Comparison of ENCODE assay signal across 35 cellular contexts in genomic region chr15:53133255-53133654, GRCh38.
"Had no signal": no experiment of that assay in that cellular context is flagged by ENCODE, and none has a peak within 500 bp of the region (broad histone marks: within the 10 kb centered on the region; RNA-seq: fewer than 3 reads in every experiment).

No MANE protein-coding gene starts in this region.

- H3K36me3 ChIP-seq: brain microvascular endothelial cell, WERI-Rb-1 had no signal

- H3K4me3 Mint-ChIP-seq: activated CD4-positive, alpha-beta memory T cell treated with anti-CD3 and anti-CD28 coated beads, Interleukin-2, amount 10 ng/mL, durations not matched to agents 7 days and 5 days; activated CD8-positive, alpha-beta memory T cell treated with anti-CD3 and anti-CD28 coated beads, Interleukin-2, amount 10 ng/mL, durations not matched to agents 7 days and 5 days; activated naive CD8-positive, alpha-beta T cell treated with anti-CD3 and anti-CD28 coated beads for 36 hours had no signal

- H3K27me3 Mint-ChIP-seq: activated CD4-positive, alpha-beta memory T cell treated with anti-CD3 and anti-CD28 coated beads, Interleukin-2, amount 10 ng/mL, durations not matched to agents 7 days and 5 days; activated CD8-positive, alpha-beta memory T cell treated with anti-CD3 and anti-CD28 coated beads, Interleukin-2, amount 10 ng/mL, durations not matched to agents 7 days and 5 days had no signal

- H3K27me3 ChIP-seq: brain microvascular endothelial cell had no signal

- H3K27ac ChIP-seq: brain microvascular endothelial cell, WERI-Rb-1 had no signal

- H3K27ac Mint-ChIP-seq: activated CD4-positive, alpha-beta memory T cell treated with anti-CD3 and anti-CD28 coated beads, Interleukin-2, amount 10 ng/mL, durations not matched to agents 7 days and 5 days; activated CD8-positive, alpha-beta memory T cell treated with anti-CD3 and anti-CD28 coated beads, Interleukin-2, amount 10 ng/mL, durations not matched to agents 7 days and 5 days; activated naive CD8-positive, alpha-beta T cell treated with anti-CD3 and anti-CD28 coated beads for 36 hours had no signal

- H3K4me3 ChIP-seq: K562 had no signal

- H3K36me3 Mint-ChIP-seq: activated CD8-positive, alpha-beta memory T cell treated with anti-CD3 and anti-CD28 coated beads, Interleukin-2, amount 10 ng/mL, durations not matched to agents 7 days and 5 days; activated naive CD8-positive, alpha-beta T cell treated with anti-CD3 and anti-CD28 coated beads for 36 hours had no signal

- H3K4me1 Mint-ChIP-seq: activated CD4-positive, alpha-beta memory T cell treated with anti-CD3 and anti-CD28 coated beads, Interleukin-2, amount 10 ng/mL, durations not matched to agents 7 days and 5 days; activated CD8-positive, alpha-beta memory T cell treated with anti-CD3 and anti-CD28 coated beads, Interleukin-2, amount 10 ng/mL, durations not matched to agents 7 days and 5 days; activated naive CD8-positive, alpha-beta T cell treated with anti-CD3 and anti-CD28 coated beads for 36 hours had no signal

- ATAC-seq: activated CD8-positive, alpha-beta memory T cell treated with anti-CD3 and anti-CD28 coated beads, Interleukin-2, amount 10 ng/mL, durations not matched to agents 7 days and 5 days; K562; Panc1; SK-N-SH treated with all-trans-retinoic acid at 6 μM for 48 hours had no signal

- DNase-seq: activated CD4-positive, alpha-beta memory T cell treated with anti-CD3 and anti-CD28 coated beads, Interleukin-2, amount 10 ng/mL, durations not matched to agents 7 days and 5 days; activated CD4-positive, alpha-beta T cell treated with anti-CD3 and anti-CD28 coated beads for 1 hour; activated CD4-positive, alpha-beta T cell treated with anti-CD3 and anti-CD28 coated beads for 48 hours; activated CD4-positive, CD25-positive, alpha-beta regulatory T cell; activated CD8-positive, alpha-beta memory T cell treated with anti-CD3 and anti-CD28 coated beads for 24 hours; activated CD8-positive, alpha-beta memory T cell treated with anti-CD3 and anti-CD28 coated beads, Interleukin-2, amount 10 ng/mL, durations not matched to agents 7 days and 5 days; activated CD8-positive, alpha-beta memory T cell treated with anti-CD3 and anti-CD28 coated beads, Interleukin-2, amount 50 U/mL, for 48 hours; activated effector memory CD4-positive, alpha-beta T cell treated with anti-CD3 and anti-CD28 coated beads, Interleukin-2, amount 50 U/mL, for 16 hours; activated naive CD4-positive, alpha-beta T cell; activated naive CD4-positive, alpha-beta T cell treated with anti-CD3 and anti-CD28 coated beads, Interleukin-2, amount 50 U/mL, for 16 hours; activated naive CD8-positive, alpha-beta T cell treated with anti-CD3 and anti-CD28 coated beads for 36 hours; activated T-cell treated with anti-CD3 and anti-CD28 coated beads, Interleukin-2, amount 50 U/mL, for 48 hours; amniotic stem cell; aorta; brain microvascular endothelial cell; central memory CD4-positive, alpha-beta T cell; Karpas-422; NCI-H1105; NCI-H1417 treated with DMSO at 0.1 percent for 48 hours; NCI-H187 treated with DMSO at 0.1 percent for 48 hours; NCI-H2081; NCI-H2171 treated with DMSO at 0.1 percent for 48 hours; NCI-H2227 treated with DMSO at 0.1 percent for 48 hours; NCI-H446; NCI-H510A treated with DMSO at 0.1 percent for 48 hours; NCI-H526 treated with DMSO at 0.1 percent for 48 hours; NCI-H774; SIG-M5; T-helper 1 cell; T-helper 2 cell; T-helper 9 cell; WERI-Rb-1 had no signal

- H3K9me3 Mint-ChIP-seq: activated CD4-positive, alpha-beta memory T cell treated with anti-CD3 and anti-CD28 coated beads, Interleukin-2, amount 10 ng/mL, durations not matched to agents 7 days and 5 days had no signal
